ENCODE assay signal across 9 cellular contexts in the genomic region with DNA sequence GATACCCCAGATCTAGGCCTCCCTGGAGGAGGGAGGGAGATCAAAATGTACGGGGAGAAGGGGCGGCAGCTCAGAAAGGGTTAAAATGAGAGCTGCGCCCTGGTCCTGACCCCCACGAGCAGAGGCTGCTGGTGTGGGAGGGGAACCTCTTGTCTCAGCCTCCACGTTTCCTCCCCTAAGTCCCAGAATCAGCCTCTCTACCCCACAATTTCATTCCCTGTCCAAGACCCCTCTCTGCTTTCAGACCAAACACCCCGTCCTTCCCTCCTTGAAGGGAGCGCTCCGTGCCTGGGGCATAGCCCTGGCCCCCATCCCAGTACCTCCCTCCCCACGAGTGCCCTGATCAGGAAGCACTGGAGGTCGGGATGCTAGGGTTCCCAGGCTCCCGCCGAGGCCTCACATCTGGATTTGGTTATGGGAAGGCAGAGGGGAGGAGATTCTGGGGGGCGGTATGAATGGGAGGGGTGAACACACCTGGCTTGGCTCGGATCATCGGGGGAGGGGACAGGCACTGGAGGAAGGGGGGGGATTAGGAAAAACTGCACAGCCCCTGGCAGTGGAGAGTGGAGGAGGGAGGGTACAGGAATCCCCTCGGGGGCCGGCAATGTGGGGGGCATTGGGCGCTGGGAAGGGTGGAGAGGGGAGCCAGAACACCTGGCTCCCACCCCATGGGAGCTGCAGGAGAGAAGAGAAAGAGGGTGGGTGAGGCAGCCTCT. TPM values are rescaled to one million over a fixed set of nuclear protein-coding genes. Genes with fewer than 3 reads are reported as not detected.
A peak's percentile ranks its signal among the peaks of the same experiment; 100 is the strongest.
DNase-seq lines count a peak whose midpoint lies in the region; TF ChIP-seq lines count a peak whose summit lies in the region.
"Had no signal": no experiment of that assay in that cellular context is flagged by ENCODE, and none has a peak within 500 bp of the region (broad histone marks: within the 10 kb centered on the region; RNA-seq: fewer than 3 reads in every experiment).

No MANE protein-coding gene starts in this region.

- H3K36me3 Mint-ChIP-seq in activated naive CD4-positive, alpha-beta T cell treated with anti-CD3 and anti-CD28 coated beads, Interleukin-2, amount 50 U/mL, for 24 hours: peaks cover 2% of the 10 kb centered on the region
- peaks cover 1% of the 10 kb centered on the region for H3K36me3 Mint-ChIP-seq in activated naive CD4-positive, alpha-beta T cell treated with anti-CD3 and anti-CD28 coated beads for 36 hours (ENCODE audit: low read depth)

- H3K27ac ChIP-seq in epithelial cell of prostate (peak overlapping the region; percentile 84), uterus (peak overlapping the region; percentile 92 to 96)

- H3K4me3 Mint-ChIP-seq in activated naive CD4-positive, alpha-beta T cell treated with anti-CD3 and anti-CD28 coated beads, Interleukin-2, amount 50 U/mL, for 24 hours: no peak overlapping the region
- no peak overlapping the region for H3K4me3 Mint-ChIP-seq in activated naive CD4-positive, alpha-beta T cell treated with anti-CD3 and anti-CD28 coated beads for 36 hours
- H3K4me3 Mint-ChIP-seq: immature natural killer cell had no signal

- H3K36me3 ChIP-seq in mucosa of stomach (ENCODE audit: control insufficient read depth, insufficient read depth, low read length) (no peaks in the 10 kb centered on the region), uterus (no peaks in the 10 kb centered on the region)

- peak overlapping the region; percentile 34 for H3K9ac ChIP-seq in mucosa of stomach (ENCODE audit: low read length)

- H3K4me3 ChIP-seq in mucosa of stomach (ENCODE audit: low read length) (no peak overlapping the region), uterus (peak overlapping the region; percentile 54 to 88)

- H3K9me3 ChIP-seq in mucosa of stomach (ENCODE audit: control insufficient read depth, low read length): no peaks in the 10 kb centered on the region
- no peaks in the 10 kb centered on the region for H3K9me3 ChIP-seq in uterus

- CTCF ChIA-PET in activated naive CD4-positive, alpha-beta T cell treated with anti-CD3 and anti-CD28 coated beads for 36 hours (lab: Charles Lee): interaction anchor here (1.0 kb wide), 1 partner anchor 355 kb away, joined by 3 read pairs; no protein-coding TSS in a partner anchor

- H3K27ac Mint-ChIP-seq in activated naive CD4-positive, alpha-beta T cell treated with anti-CD3 and anti-CD28 coated beads, Interleukin-2, amount 50 U/mL, for 24 hours: peak overlapping the region; percentile 24
- no peak overlapping the region for H3K27ac Mint-ChIP-seq in activated naive CD4-positive, alpha-beta T cell treated with anti-CD3 and anti-CD28 coated beads for 36 hours
- H3K27ac Mint-ChIP-seq: immature natural killer cell had no signal

- TF ChIP-seq POLR2A in uterus (IDR thresholded peaks at IDR 0.05): no peak

- peaks cover 23% of the 10 kb centered on the region for H3K27me3 Mint-ChIP-seq in activated naive CD4-positive, alpha-beta T cell treated with anti-CD3 and anti-CD28 coated beads, Interleukin-2, amount 50 U/mL, for 24 hours
- peaks cover 30% of the 10 kb centered on the region for H3K27me3 Mint-ChIP-seq in activated naive CD4-positive, alpha-beta T cell treated with anti-CD3 and anti-CD28 coated beads for 36 hours (ENCODE audit: low read depth)

- DNase-seq in activated naive CD4-positive, alpha-beta T cell treated with anti-CD3 and anti-CD28 coated beads for 36 hours: no peak
- DNase-seq in epithelial cell of prostate (ENCODE audit: low read depth, low spot score) (no peak), uterus (peak in 1 of 2 donors; percentile 52), NOMO-1 treated with DMSO at 0.1 percent for 48 hours (lab: John Stamatoyannopoulos, UW; ENCODE audit: unreplicated experiment) (no peak), glomerular visceral epithelial cell (ENCODE audit: extremely low spot score) (no peak), GM19240 (ENCODE audit: insufficient read length, low spot score) (no peak)
- DNase-seq: immature natural killer cell had no signal

- intact Hi-C loops in activated naive CD4-positive, alpha-beta T cell treated with anti-CD3 and anti-CD28 coated beads for 36 hours (cut with micrococcal nuclease): no loop called here
- intact Hi-C loops in uterus (cut with DNase I; ENCODE audit: low total_unique reads): no loop called here

- H3K27me3 ChIP-seq in mucosa of stomach (ENCODE audit: control insufficient read depth, insufficient read depth, low read length) (peaks cover 3% of the 10 kb centered on the region), uterus (no peaks in the 10 kb centered on the region)

- H3K4me1 ChIP-seq in mucosa of stomach (ENCODE audit: control insufficient read depth, insufficient read depth, low read length) (peaks cover 29% of the 10 kb centered on the region), uterus (no peaks in the 10 kb centered on the region)

- no peak for TF ChIP-seq CTCF in uterus (IDR thresholded peaks at IDR 0.05)

- peaks cover 19% of the 10 kb centered on the region for H3K4me1 Mint-ChIP-seq in activated naive CD4-positive, alpha-beta T cell treated with anti-CD3 and anti-CD28 coated beads, Interleukin-2, amount 50 U/mL, for 24 hours
- peaks cover 14% of the 10 kb centered on the region for H3K4me1 Mint-ChIP-seq in activated naive CD4-positive, alpha-beta T cell treated with anti-CD3 and anti-CD28 coated beads for 36 hours (ENCODE audit: low read depth)

- H3K9me3 Mint-ChIP-seq in activated naive CD4-positive, alpha-beta T cell treated with anti-CD3 and anti-CD28 coated beads, Interleukin-2, amount 50 U/mL, for 24 hours: no peaks in the 10 kb centered on the region
- no peaks in the 10 kb centered on the region for H3K9me3 Mint-ChIP-seq in activated naive CD4-positive, alpha-beta T cell treated with anti-CD3 and anti-CD28 coated beads for 36 hours

RNA-seq across cellular contexts. Expression of a gene that starts 2.7 kb away (rescaled TPM):
- 1 to 10 TPM; 5.9 to 6.0 TPM for total RNA-seq in activated naive CD4-positive, alpha-beta T cell treated with anti-CD3 and anti-CD28 coated beads for 36 hours
- total RNA-seq in uterus: 100 to 1,000 TPM in 3 of 4 donors, 10 to 100 TPM in 1; 73.5 to 374 (median 163) TPM

RNA-seq across cellular contexts. Expression of a gene that starts 27.9 kb away (rescaled TPM):
- 10 to 100 TPM; 10.1 to 10.5 TPM for total RNA-seq in activated naive CD4-positive, alpha-beta T cell treated with anti-CD3 and anti-CD28 coated beads for 36 hours
- total RNA-seq in uterus: 10 to 100 TPM in 3 of 4 donors, 1 to 10 TPM in 1; 9.0 to 36.9 (median 25.9) TPM

RNA-seq across cellular contexts. Expression of a gene that starts 42.5 kb away (rescaled TPM):
- 10 to 100 TPM; 19.8 to 21.0 TPM for total RNA-seq in activated naive CD4-positive, alpha-beta T cell treated with anti-CD3 and anti-CD28 coated beads for 36 hours
- 100 to 1,000 TPM in 1 of 4 donors, 10 to 100 TPM in 3; 26.2 to 105 (median 61.6) TPM for total RNA-seq in uterus

RNA-seq across cellular contexts. Expression of a gene that starts 50.2 kb away (rescaled TPM):
- 100 to 1,000 TPM; 166 to 169 TPM for total RNA-seq in activated naive CD4-positive, alpha-beta T cell treated with anti-CD3 and anti-CD28 coated beads for 36 hours
- 100 to 1,000 TPM in 1 of 4 donors, 10 to 100 TPM in 3; 17.1 to 185 (median 41.1) TPM for total RNA-seq in uterus

Comparison
In these comparisons a context has a peak if more than half of its experiments do, and no peak if none do; other contexts are left out.
1. RNA of a gene that starts 2.7 kb away (total RNA-seq): 73.5 to 374 TPM in uterus; 5.9 to 6.0 TPM in activated naive CD4-positive, alpha-beta T cell treated with anti-CD3 and anti-CD28 coated beads for 36 hours; every median in the first group is over 10 times any median in the second.